Comparison of ENCODE assay signal across 8 cellular contexts in the genomic region with DNA sequence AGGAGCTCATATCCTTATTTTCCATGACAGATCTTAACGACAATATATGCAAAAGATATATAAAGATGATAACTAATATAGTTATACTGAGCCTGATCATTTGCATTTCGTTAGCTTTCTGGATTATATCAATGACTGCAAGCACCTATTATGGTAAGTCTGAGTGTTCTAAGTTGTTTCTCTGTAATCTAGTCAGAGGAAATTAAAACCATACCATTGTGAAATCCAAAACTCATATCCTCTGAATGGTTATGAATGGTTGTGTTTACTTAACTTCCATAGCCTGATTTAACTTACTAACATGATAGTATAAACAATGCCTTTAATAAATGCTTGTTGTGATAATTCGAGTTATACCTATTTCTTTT. TPM values are rescaled to one million over a fixed set of nuclear protein-coding genes. Genes with fewer than 3 reads are reported as not detected.
DNase-seq lines count a peak whose midpoint lies in the region; ATAC-seq and TF ChIP-seq lines count a peak whose summit lies in the region.

No MANE protein-coding gene starts in this region.

- no peaks in the 10 kb centered on the region for H3K27me3 ChIP-seq in heart right ventricle
- no peaks in the 10 kb centered on the region for H3K27me3 ChIP-seq in kidney epithelial cell (ENCODE audit: control insufficient read depth, insufficient read depth, low read length)
- H3K27me3 ChIP-seq in tibial artery: no peaks in the 10 kb centered on the region

- H3K4me1 ChIP-seq in heart right ventricle: peaks cover 0 to 43% (median 29%) of the 10 kb centered on the region in 9 donors
- peaks cover 0 to 28% (median 19%) of the 10 kb centered on the region in 4 donors for H3K4me1 ChIP-seq in tibial artery

- DNase-seq in heart right ventricle: no peak
- DNase-seq in Right ventricle myocardium superior: no peak
- no peak for DNase-seq in activated naive CD4-positive, alpha-beta T cell treated with anti-CD3 and anti-CD28 coated beads, Interleukin-2, amount 50 U/mL, for 72 hours (ENCODE audit: low spot score in 2 of 2)
- DNase-seq in kidney epithelial cell (ENCODE audit: low read depth): no peak
- no peak for DNase-seq in tibial artery
- no peak for DNase-seq in NCI-H345 (lab: John Stamatoyannopoulos, UW)
- no peak for DNase-seq in midbrain (lab: John Stamatoyannopoulos, UW)

- TF ChIP-seq CTCF in heart right ventricle (IDR thresholded peaks at IDR 0.05): no peak
- no peak for TF ChIP-seq CTCF in kidney epithelial cell (IDR thresholded peaks at IDR 0.05; ENCODE audit: insufficient read depth, low read length, poor library complexity, severe bottlenecking)
- no peak for TF ChIP-seq CTCF in tibial artery (IDR thresholded peaks at IDR 0.05)

- ATAC-seq in heart right ventricle: no peak
- no peak for ATAC-seq in Right ventricle myocardium superior (ENCODE audit: poor library complexity)
- peak; percentile 13 to 16 for ATAC-seq in activated naive CD4-positive, alpha-beta T cell treated with anti-CD3 and anti-CD28 coated beads, Interleukin-2, amount 50 U/mL, for 72 hours
- no peak for ATAC-seq in HG03469 (IDR thresholded peaks at IDR 0.05; ENCODE audit: unreplicated experiment)

- H3K27ac Mint-ChIP-seq in activated naive CD4-positive, alpha-beta T cell treated with anti-CD3 and anti-CD28 coated beads, Interleukin-2, amount 50 U/mL, for 72 hours: peak overlapping the region; percentile 77 to 92

- no peaks in the 10 kb centered on the region for H3K9me3 ChIP-seq in heart right ventricle
- H3K9me3 ChIP-seq in tibial artery: no peaks in the 10 kb centered on the region

- H3K9me3 Mint-ChIP-seq in activated naive CD4-positive, alpha-beta T cell treated with anti-CD3 and anti-CD28 coated beads, Interleukin-2, amount 50 U/mL, for 72 hours: no peaks in the 10 kb centered on the region

- peak overlapping the region; percentile 58 to 96 (median 92) for H3K27ac ChIP-seq in heart right ventricle
- peak overlapping the region; percentile 74 to 80 for H3K27ac ChIP-seq in tibial artery

- H3K36me3 Mint-ChIP-seq in activated naive CD4-positive, alpha-beta T cell treated with anti-CD3 and anti-CD28 coated beads, Interleukin-2, amount 50 U/mL, for 72 hours: no peaks in the 10 kb centered on the region

- H3K36me3 ChIP-seq in heart right ventricle (peaks cover 0 to 16% (median 0%) of the 10 kb centered on the region in 9 donors), kidney epithelial cell (ENCODE audit: control insufficient read depth, insufficient read depth, low read length) (no peaks in the 10 kb centered on the region), tibial artery (peaks cover 0 to 7% (median 0%) of the 10 kb centered on the region in 3 donors)

- intact Hi-C loops in heart right ventricle (cut with DNase I) (loop anchor here in 5 of 10 donors (1.0 to 5.0 kb wide), 5 partner anchors 22 to 68 kb away; a partner anchor contains a TSS), Right ventricle myocardium superior (cut with DNase I) (no loop called here), tibial artery (cut with DNase I; ENCODE audit: low total_unique reads) (loop anchor here (5.0 kb wide), 1 partner anchor 66 kb away; a partner anchor contains a TSS)

- WGBS in heart right ventricle, 2 donors: 14 to 16% methylated on average over 3 of the region's 3 CpGs

- peak overlapping the region; percentile 48 to 78 (median 68) for H3K4me3 ChIP-seq in heart right ventricle
- H3K4me3 ChIP-seq in kidney epithelial cell (ENCODE audit: low read depth, low read length): peak overlapping the region; percentile 71
- peak overlapping the region; percentile 73 to 86 for H3K4me3 ChIP-seq in tibial artery

RNA-seq across cellular contexts. Expression of a gene that starts 0.8 kb away (rescaled TPM):
- 10 to 100 TPM; 17.4 to 32.2 (median 27.6) TPM for total RNA-seq in heart right ventricle
- polyA plus RNA-seq in heart right ventricle: 1 to 10 TPM; 6.4 to 9.8 TPM
- 27.3 TPM for total RNA-seq in Right ventricle myocardium superior
- 10 to 100 TPM; 13.7 to 15.1 TPM for total RNA-seq in activated naive CD4-positive, alpha-beta T cell treated with anti-CD3 and anti-CD28 coated beads, Interleukin-2, amount 50 U/mL, for 72 hours
- total RNA-seq in kidney epithelial cell: 13.1 and 15.1 TPM in 2 replicates

RNA-seq across cellular contexts. Expression of a gene that starts 22.5 kb away (rescaled TPM):
- total RNA-seq in heart right ventricle: 1 to 10 TPM; 4.3 to 9.7 (median 6.8) TPM
- polyA plus RNA-seq in heart right ventricle: 1 to 10 TPM; 2.3 to 2.8 TPM
- 10.2 TPM for total RNA-seq in Right ventricle myocardium superior
- 1 to 10 TPM; 7.2 to 7.8 TPM for total RNA-seq in activated naive CD4-positive, alpha-beta T cell treated with anti-CD3 and anti-CD28 coated beads, Interleukin-2, amount 50 U/mL, for 72 hours
- 4.1 and 6.1 TPM in 2 replicates for total RNA-seq in kidney epithelial cell

RNA-seq across cellular contexts. Expression of a gene that starts 23.0 kb away (rescaled TPM):
- total RNA-seq in heart right ventricle: 10 to 100 TPM; 13.6 to 26.5 (median 17.2) TPM
- 10 to 100 TPM in 1 of 2 donors, 1 to 10 TPM in 1; 6.9 to 23.4 TPM for polyA plus RNA-seq in heart right ventricle
- total RNA-seq in Right ventricle myocardium superior: 17.9 TPM
- 10 to 100 TPM; 71.3 to 88.8 TPM for total RNA-seq in activated naive CD4-positive, alpha-beta T cell treated with anti-CD3 and anti-CD28 coated beads, Interleukin-2, amount 50 U/mL, for 72 hours
- total RNA-seq in kidney epithelial cell: 22.3 and 25.2 TPM in 2 replicates

Comparison
In these comparisons a context has a peak if more than half of its experiments do, and no peak if none do; other contexts are left out.
1. ATAC-seq: peak in activated naive CD4-positive, alpha-beta T cell treated with anti-CD3 and anti-CD28 coated beads, Interleukin-2, amount 50 U/mL, for 72 hours (2 of 2); none in heart right ventricle (0 of 8), Right ventricle myocardium superior (single experiment) and HG03469 (single experiment).
2. Peak in every context shown above with its lines, with median percentiles within 50 percentile points of each other: H3K4me3 ChIP-seq.